In the genomic region with DNA sequence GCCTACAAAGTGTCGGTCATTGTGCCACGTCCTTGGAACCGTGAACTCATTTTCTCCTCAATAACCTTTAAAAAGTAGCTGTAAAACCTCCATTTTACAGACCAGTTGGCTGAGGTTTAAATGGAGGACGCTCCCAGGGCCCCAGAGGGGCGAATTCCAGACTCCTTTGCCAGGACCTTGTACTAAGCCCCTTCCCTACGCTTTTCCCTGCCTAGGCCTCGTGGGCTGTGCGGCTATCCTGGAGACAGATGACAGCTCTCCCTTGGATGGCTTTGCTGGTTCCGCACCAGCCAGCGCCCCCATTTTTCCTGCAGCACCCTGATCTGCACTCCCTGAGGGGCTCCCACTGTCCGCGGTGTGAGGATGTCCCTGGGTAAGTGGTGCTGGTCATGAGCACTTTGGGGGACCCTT, we compare ENCODE assay signal across 8 cellular contexts. TPM values are rescaled to one million over a fixed set of nuclear protein-coding genes. Genes with fewer than 3 reads are reported as not detected.
A peak's percentile ranks its signal among the peaks of the same experiment; 100 is the strongest.
DNase-seq lines count a peak whose midpoint lies in the region; ATAC-seq and TF ChIP-seq lines count a peak whose summit lies in the region.

No MANE protein-coding gene starts in this region.

- TF ChIP-seq CTCF in breast epithelium (IDR thresholded peaks at IDR 0.05) = no peak
- no peak for TF ChIP-seq CTCF in lung (IDR thresholded peaks at IDR 0.05; ENCODE audit: control extremely low read depth, extremely low read depth)
- TF ChIP-seq CTCF in upper lobe of right lung (IDR thresholded peaks at IDR 0.05) = no peak

- no peak for DNase-seq in activated T-cell treated with anti-CD3 and anti-CD28 coated beads, Interleukin-2, amount 50 U/mL, for 72 hours
- no peak for DNase-seq in activated T-cell treated with anti-CD3 and anti-CD28 coated beads, Interleukin-2, amount 50 U/mL, for 1 hour
- DNase-seq in breast epithelium (ENCODE audit: low spot score in 2 of 2) = no peak
- DNase-seq in lung (ENCODE audit: low spot score) = no peak
- DNase-seq in upper lobe of right lung = no peak
- DNase-seq in HK-2 (ENCODE audit: unreplicated experiment) = no peak
- no peak for DNase-seq in hypothalamus (lab: John Stamatoyannopoulos, UW)
- DNase-seq in GF-D8 (lab: John Stamatoyannopoulos, UW) = no peak

- ATAC-seq in activated T-cell treated with anti-CD3 and anti-CD28 coated beads, Interleukin-2, amount 50 U/mL, for 72 hours (replicated peaks in 1 of 2) = no peak
- ATAC-seq in lung (ENCODE audit: insufficient read depth, low FRiP score) (no peak), upper lobe of right lung (no peak)

- H3K36me3 ChIP-seq in breast epithelium = no peaks in the 10 kb centered on the region
- peaks cover 0 to 14% of the 10 kb centered on the region in 2 donors for H3K36me3 ChIP-seq in lung (ENCODE audit: control insufficient read depth in 2 of 2, insufficient read depth in 2 of 2, low read length in 2 of 2)
- H3K36me3 ChIP-seq in upper lobe of right lung = peaks cover 25% of the 10 kb centered on the region

- H3K27ac ChIP-seq in breast epithelium (peak overlapping the region; percentile 89), lung (ENCODE audit: low read depth in 1 of 2, low read length in 1 of 2) (peak overlapping the region in 1 of 2 donors; percentile 94), upper lobe of right lung (peak overlapping the region; percentile 91)

- H3K4me1 ChIP-seq in breast epithelium = peaks cover 0 to 6% of the 10 kb centered on the region in 2 donors
- peaks cover 3 to 10% of the 10 kb centered on the region in 2 donors for H3K4me1 ChIP-seq in lung (ENCODE audit: control insufficient read depth in 2 of 2, insufficient read depth in 2 of 2, low read length in 2 of 2)
- peaks cover 12% of the 10 kb centered on the region for H3K4me1 ChIP-seq in upper lobe of right lung

- peak overlapping the region; percentile 70 to 84 for H3K4me3 Mint-ChIP-seq in activated T-cell treated with anti-CD3 and anti-CD28 coated beads, Interleukin-2, amount 50 U/mL, for 72 hours

- intact Hi-C loops in breast epithelium (cut with DNase I; ENCODE audit: low total_unique reads) = no loop called here
- intact Hi-C loops in upper lobe of right lung (cut with DNase I) = no loop called here

- H3K4me1 Mint-ChIP-seq in activated T-cell treated with anti-CD3 and anti-CD28 coated beads, Interleukin-2, amount 50 U/mL, for 72 hours (ENCODE audit: low read depth) = peaks cover 43% of the 10 kb centered on the region

- peaks cover 5 to 10% of the 10 kb centered on the region in 2 donors for H3K36me3 Mint-ChIP-seq in activated T-cell treated with anti-CD3 and anti-CD28 coated beads, Interleukin-2, amount 50 U/mL, for 72 hours (ENCODE audit: insufficient read depth in 2 of 2)

- peak overlapping the region; percentile 61 for H3K27ac Mint-ChIP-seq in activated T-cell treated with anti-CD3 and anti-CD28 coated beads, Interleukin-2, amount 50 U/mL, for 72 hours

- H3K9me3 ChIP-seq in breast epithelium (no peaks in the 10 kb centered on the region), lung (ENCODE audit: control insufficient read depth in 2 of 2, insufficient read depth in 1 of 2, low read length in 1 of 2) (no peaks in the 10 kb centered on the region), upper lobe of right lung (no peaks in the 10 kb centered on the region)

- H3K27me3 Mint-ChIP-seq in activated T-cell treated with anti-CD3 and anti-CD28 coated beads, Interleukin-2, amount 50 U/mL, for 72 hours (ENCODE audit: low read depth) = no peaks in the 10 kb centered on the region

- H3K9me3 Mint-ChIP-seq in activated T-cell treated with anti-CD3 and anti-CD28 coated beads, Interleukin-2, amount 50 U/mL, for 72 hours = peaks cover 0 to 1% of the 10 kb centered on the region in 2 donors

- WGBS in lung, 2 donors = 54% methylated on average over 12 of the region's 12 CpGs

- H3K27me3 ChIP-seq in breast epithelium (no peaks in the 10 kb centered on the region), lung (ENCODE audit: control insufficient read depth, insufficient read depth) (no peaks in the 10 kb centered on the region), upper lobe of right lung (no peaks in the 10 kb centered on the region)

- H3K4me3 ChIP-seq in breast epithelium (peak overlapping the region; percentile 80 to 94 (median 89)), lung (peak overlapping the region; percentile 94), upper lobe of right lung (peak overlapping the region; percentile 100)

- TF ChIP-seq POLR2A in breast epithelium (IDR thresholded peaks at IDR 0.05) = no peak

RNA-seq across cellular contexts. Expression of a gene that starts 12.1 kb away (rescaled TPM):
- total RNA-seq in activated T-cell treated with anti-CD3 and anti-CD28 coated beads, Interleukin-2, amount 50 U/mL, for 72 hours = 100 to 1,000 TPM; 119 to 137 TPM
- total RNA-seq in breast epithelium = 10 to 100 TPM; 14.2 to 25.2 (median 24.6) TPM
- 10 to 100 TPM; 11.9 to 34.7 TPM for total RNA-seq in lung
- 10 to 100 TPM; 33.2 to 52.4 TPM for polyA plus RNA-seq in lung
- 23.8 TPM for total RNA-seq in upper lobe of right lung

RNA-seq across cellular contexts. Expression of a gene that starts 25.4 kb away (rescaled TPM):
- 10 to 100 TPM; 39.5 to 43.3 TPM for total RNA-seq in activated T-cell treated with anti-CD3 and anti-CD28 coated beads, Interleukin-2, amount 50 U/mL, for 72 hours
- 10 to 100 TPM; 32.8 to 73.6 (median 58.0) TPM for total RNA-seq in breast epithelium
- total RNA-seq in lung = 10 to 100 TPM; 30.5 to 58.5 TPM
- polyA plus RNA-seq in lung = 10 to 100 TPM in 1 of 2 donors, 1 to 10 TPM in 1; 9.0 to 12.0 TPM
- 35.4 TPM for total RNA-seq in upper lobe of right lung
